Comparison of ENCODE assay signal across 8 cellular contexts in the genomic region with DNA sequence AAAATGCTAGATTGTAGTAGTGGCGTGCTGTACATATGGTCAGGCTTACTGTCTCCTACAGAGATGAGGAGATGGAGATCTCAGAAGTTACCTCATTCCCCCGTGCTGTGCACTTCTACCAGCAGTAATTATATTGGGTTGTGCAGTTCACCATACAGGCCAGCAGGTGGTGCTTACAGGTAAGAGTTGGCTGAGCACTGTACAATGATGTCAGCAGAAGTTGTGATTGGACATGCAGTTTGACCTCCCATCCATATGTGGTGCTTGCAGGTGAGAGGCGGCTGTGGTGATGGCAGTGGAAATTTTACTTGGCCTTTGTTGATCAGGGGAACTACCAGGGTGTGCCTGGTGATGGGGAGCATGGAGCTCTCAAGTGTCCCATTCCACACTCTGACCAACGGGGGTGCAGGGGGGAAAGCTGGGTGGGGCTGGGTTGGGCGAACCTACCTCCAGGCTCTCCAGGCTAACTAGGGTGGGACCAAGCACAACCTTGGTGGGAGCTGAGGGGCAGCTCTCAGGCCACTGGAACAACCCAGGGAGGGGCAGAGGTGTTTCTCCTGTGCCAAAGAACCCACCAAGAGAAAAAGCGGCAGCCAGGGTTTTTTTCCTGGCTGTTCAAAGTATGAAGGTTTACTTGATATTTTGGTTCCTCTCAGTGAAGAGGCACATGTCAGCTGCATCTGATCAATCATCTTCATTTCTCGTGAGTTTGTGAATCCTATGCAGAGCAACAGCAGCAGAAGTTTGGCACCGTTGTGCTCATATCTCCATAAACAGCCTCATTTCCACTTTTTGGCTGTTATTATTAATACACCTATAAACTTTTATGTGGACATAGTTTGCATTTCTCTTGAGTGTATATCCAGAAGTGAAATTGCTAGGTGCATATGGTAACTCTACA.
DNase-seq lines count a peak whose midpoint lies in the region; ATAC-seq and TF ChIP-seq lines count a peak whose summit lies in the region.

No MANE protein-coding gene starts in this region.

- no peak overlapping the region for H3K4me3 Mint-ChIP-seq in mesothelial cell of epicardium

- H3K4me3 ChIP-seq in HL-60 (replicated peaks; ENCODE audit: insufficient read depth, low read length) (no peak overlapping the region), SK-N-SH (ENCODE audit: low read depth in 2 of 2, low read length in 1 of 2) (no peak overlapping the region; a peak in 1 of 4 replicates), colonic mucosa (no peak overlapping the region), thyroid gland (replicated peaks in 1 of 3) (no peak overlapping the region)

- H4K20me1 ChIP-seq in SK-N-SH (ENCODE audit: insufficient read depth): no peaks in the 10 kb centered on the region

- H3K9me3 Mint-ChIP-seq in mesothelial cell of epicardium: peaks cover 8% of the 10 kb centered on the region

- no peak for TF ChIP-seq POLR2A in thyroid gland (IDR thresholded peaks at IDR 0.05)

- 40% methylated on average over 6 of the region's 8 CpGs for WGBS in SK-N-SH (ENCODE audit: low lambda C conversion rate)
- WGBS in thyroid gland, 2 donors: 80 to 84% methylated on average over 8 of the region's 8 CpGs

- H3K4me2 ChIP-seq in SK-N-SH: no peak overlapping the region

- peak; percentile 77 for TF ChIP-seq RAD21 in SK-N-SH (IDR thresholded peaks at IDR 0.05; ENCODE audit: low read length)

- H3K4me1 Mint-ChIP-seq in mesothelial cell of epicardium: no peaks in the 10 kb centered on the region

- CTCF ChIA-PET in SK-N-SH (lab: Yijun Ruan, JAX): interaction anchor here (0.6 to 1.7 kb wide), 4 partner anchors 9 to 23 kb away, joined by 3 to 10 read pairs (median 4); no protein-coding TSS in a partner anchor

- DNase-seq in NOMO-1 treated with DMSO at 0.1 percent for 48 hours (lab: John Stamatoyannopoulos, UW; ENCODE audit: unreplicated experiment) (peak; percentile 12), NOMO-1 treated with dmso at 0.1 percent for 144 hours (lab: John Stamatoyannopoulos, UW; ENCODE audit: unreplicated experiment) (no peak), HL-60 (ENCODE audit: low read depth in 1 of 2, low spot score in 1 of 2) (peak; percentile 5 to 54), SK-N-SH (peak; percentile 21), colonic mucosa (peak; percentile 54), mesothelial cell of epicardium (ENCODE audit: low spot score in 2 of 2, unreplicated experiment in 2 of 2) (no peak), thyroid gland (peak; percentile 60 to 70)

- peak; percentile 100 for ATAC-seq in GM21526 (IDR thresholded peaks at IDR 0.05; ENCODE audit: low FRiP score, unreplicated experiment)

- H3K27me3 Mint-ChIP-seq in mesothelial cell of epicardium (ENCODE audit: low read depth): peaks cover 50% of the 10 kb centered on the region

- peaks cover 29% of the 10 kb centered on the region for H3F3A ChIP-seq in SK-N-SH (replicated peaks; ENCODE audit: insufficient read depth)

- H3K36me3 ChIP-seq in SK-N-SH (replicated peaks in 1 of 2; ENCODE audit: control insufficient read depth in 1 of 2, insufficient read depth in 2 of 2, low read length in 1 of 2): no peaks in the 10 kb centered on the region
- H3K36me3 ChIP-seq in colonic mucosa: no peaks in the 10 kb centered on the region
- H3K36me3 ChIP-seq in thyroid gland: no peaks in the 10 kb centered on the region

- TF ChIP-seq EP300 in SK-N-SH (IDR thresholded peaks at IDR 0.05; ENCODE audit: borderline replicate concordance in 1 of 2, low read depth in 1 of 2, low read length in 1 of 2): no peak

- H3K4me1 ChIP-seq in SK-N-SH (ENCODE audit: control insufficient read depth in 1 of 2, insufficient read depth in 2 of 2, low read depth in 1 of 2, low read length in 1 of 2) (peaks cover 0 to 10% of the 10 kb centered on the region in 2 experiments; a peak in 1 of 4 replicates), colonic mucosa (no peaks in the 10 kb centered on the region), thyroid gland (no peaks in the 10 kb centered on the region)

- H3K27ac ChIP-seq in HL-60 (replicated peaks) (no peak overlapping the region), SK-N-SH (ENCODE audit: low read depth in 2 of 2, low read length in 1 of 2) (no peak overlapping the region), colonic mucosa (no peak overlapping the region), thyroid gland (no peak overlapping the region)

- TF ChIP-seq CTCF in HL-60 (IDR thresholded peaks at IDR 0.05; ENCODE audit: insufficient read depth, low read length) (peak; percentile 78), SK-N-SH (IDR thresholded peaks at IDR 0.05) (peak; percentile 69), colonic mucosa (IDR thresholded peaks at IDR 0.05) (peak; percentile 49), mesothelial cell of epicardium (IDR thresholded peaks at IDR 0.05; ENCODE audit: unreplicated experiment) (peak; percentile 74), thyroid gland (IDR thresholded peaks at IDR 0.05) (peak; percentile 41 to 92 (median 74))

- H3K9me2 ChIP-seq in SK-N-SH: no peaks in the 10 kb centered on the region

- no peaks in the 10 kb centered on the region for H3K36me3 Mint-ChIP-seq in mesothelial cell of epicardium

- H3K9me3 ChIP-seq in SK-N-SH: 0 out of 2 replicates have a peak, but pooled peaks cover 5% of the 10 kb centered on the region
- no peaks in the 10 kb centered on the region for H3K9me3 ChIP-seq in colonic mucosa
- no peaks in the 10 kb centered on the region for H3K9me3 ChIP-seq in thyroid gland

- intact Hi-C loops in colonic mucosa (cut with DNase I) (loop anchor here (10.0 kb wide), 1 partner anchor 131 kb away; the partner anchor contains the start of gene GYPE), thyroid gland (cut with DNase I) (no loop called here)

- POLR2A ChIA-PET in SK-N-SH (lab: Yijun Ruan, JAX): no interaction called here

- no peaks in the 10 kb centered on the region for H3K79me2 ChIP-seq in SK-N-SH (ENCODE audit: insufficient read depth)

- no peak overlapping the region for H3K9ac ChIP-seq in SK-N-SH
- no peak overlapping the region for H3K9ac ChIP-seq in colonic mucosa (ENCODE audit: low read depth in 2 of 2, low read length in 2 of 2)

- H3K27ac Mint-ChIP-seq in mesothelial cell of epicardium: no peak overlapping the region

- H3K27me3 ChIP-seq in HL-60 (ENCODE audit: insufficient read depth, poor library complexity, severe bottlenecking): no peaks in the 10 kb centered on the region
- H3K27me3 ChIP-seq in SK-N-SH (ENCODE audit: insufficient read depth): no peaks in the 10 kb centered on the region
- no peaks in the 10 kb centered on the region for H3K27me3 ChIP-seq in colonic mucosa
- no peaks in the 10 kb centered on the region for H3K27me3 ChIP-seq in thyroid gland

- no peak overlapping the region for H2AFZ ChIP-seq in SK-N-SH (ENCODE audit: low read depth)

TF ChIP-seq in SK-N-SH, 30 proteins besides CTCF, POLR2A, EP300 and RAD21:
- TF ChIP-seq FOSL2 (IDR thresholded peaks at IDR 0.05; ENCODE audit: borderline replicate concordance, low read depth) (no peak), SMC3 (IDR thresholded peaks at IDR 0.05; ENCODE audit: low read depth, low read length) (peak; percentile 74), NRF1 (IDR thresholded peaks at IDR 0.05; ENCODE audit: low read depth, low read length) (0 out of 2 replicates have a peak, but pooled peaks have one; percentile 9), NFIC (IDR thresholded peaks at IDR 0.05; ENCODE audit: borderline replicate concordance) (no peak), TAF1 (IDR thresholded peaks at IDR 0.05; ENCODE audit: borderline replicate concordance, low read depth, low read length) (no peak), FOXM1 (IDR thresholded peaks at IDR 0.05; ENCODE audit: low read depth) (no peak), POLR2AphosphoS5 (IDR thresholded peaks at IDR 0.05; ENCODE audit: low read depth, low read length) (no peak)
- TF ChIP-seq, protein P1, sequence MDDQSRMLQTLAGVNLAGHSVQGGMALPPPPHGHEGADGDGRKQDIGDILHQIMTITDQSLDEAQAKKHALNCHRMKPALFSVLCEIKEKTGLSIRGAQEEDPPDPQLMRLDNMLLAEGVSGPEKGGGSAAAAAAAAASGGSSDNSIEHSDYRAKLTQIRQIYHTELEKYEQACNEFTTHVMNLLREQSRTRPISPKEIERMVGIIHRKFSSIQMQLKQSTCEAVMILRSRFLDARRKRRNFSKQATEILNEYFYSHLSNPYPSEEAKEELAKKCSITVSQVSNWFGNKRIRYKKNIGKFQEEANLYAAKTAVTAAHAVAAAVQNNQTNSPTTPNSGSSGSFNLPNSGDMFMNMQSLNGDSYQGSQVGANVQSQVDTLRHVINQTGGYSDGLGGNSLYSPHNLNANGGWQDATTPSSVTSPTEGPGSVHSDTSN (IDR thresholded peaks at IDR 0.05): no peak

Comparison
In these comparisons a context has a peak if more than half of its experiments do, and no peak if none do; other contexts are left out.
1. DNase-seq: peak in NOMO-1 treated with DMSO at 0.1 percent for 48 hours (single experiment), HL-60 (2 of 2), SK-N-SH (single experiment), colonic mucosa (single experiment) and thyroid gland (2 of 2); none in NOMO-1 treated with dmso at 0.1 percent for 144 hours (single experiment) and mesothelial cell of epicardium (0 of 2).
2. Peak in every context shown above with its lines, with median percentiles within 50 percentile points of each other: CTCF ChIP-seq.